In the genomic region with DNA sequence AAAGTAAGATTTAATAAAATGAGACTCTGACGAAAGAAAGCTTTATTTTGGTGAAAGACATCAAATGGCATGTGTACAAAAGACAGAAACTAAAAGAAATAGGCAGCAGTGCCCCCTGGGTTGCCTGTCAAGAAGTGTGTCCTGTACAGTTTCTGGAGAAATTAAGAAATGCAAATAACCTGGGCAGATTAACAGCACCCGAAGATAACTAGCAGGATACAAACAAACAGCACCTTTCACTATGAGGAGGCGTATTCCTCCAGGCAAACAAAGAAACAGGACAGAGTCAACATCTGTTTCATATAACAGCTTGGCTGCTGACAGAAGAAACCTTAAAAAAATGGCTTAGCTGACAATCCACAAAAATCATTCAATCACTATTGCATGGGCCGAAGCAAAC, we compare ENCODE assay signal across 12 cellular contexts.
DNase-seq lines count a peak whose midpoint lies in the region; ATAC-seq and TF ChIP-seq lines count a peak whose summit lies in the region.
"Had no signal": no experiment of that assay in that cellular context is flagged by ENCODE, and none has a peak within 500 bp of the region (broad histone marks: within the 10 kb centered on the region; RNA-seq: fewer than 3 reads in every experiment).

No MANE protein-coding gene starts in this region.

- H3K36me3 Mint-ChIP-seq in CD4-positive, alpha-beta T cell (ENCODE audit: low read depth) = peaks cover 19% of the 10 kb centered on the region

- TF ChIP-seq CTCF in BJ (IDR thresholded peaks at IDR 0.05; ENCODE audit: insufficient read depth, low read depth, low read length) (peak; percentile 39), coronary artery (IDR thresholded peaks at IDR 0.05) (no peak)
- no peak for TF ChIP-seq CTCF in CD4-positive, alpha-beta T cell (IDR thresholded peaks at IDR 0.05)

- H3K36me3 ChIP-seq in BJ (ENCODE audit: control insufficient read depth, insufficient read depth, low read length) = no peaks in the 10 kb centered on the region
- H3K36me3 ChIP-seq: left ventricle myocardium inferior, suprapubic skin had no signal

- H3K4me3 ChIP-seq in BJ (ENCODE audit: low read depth, low read length) (no peak overlapping the region), coronary artery (no peak overlapping the region)
- H3K4me3 ChIP-seq: left ventricle myocardium inferior, smooth muscle cell, suprapubic skin had no signal

- H3K4me1 Mint-ChIP-seq in CD4-positive, alpha-beta T cell (ENCODE audit: low read depth) = no peaks in the 10 kb centered on the region
- H3K4me1 Mint-ChIP-seq: activated naive CD8-positive, alpha-beta T cell treated with anti-CD3 and anti-CD28 coated beads, Interleukin-2, amount 50 U/mL, for 24 hours had no signal

- POLR2A ChIA-PET in BJ (lab: Charles Lee) = no interaction called here
- POLR2A ChIA-PET in CD4-positive, alpha-beta T cell (lab: Charles Lee) = no interaction called here

- no peaks in the 10 kb centered on the region for H3K27me3 Mint-ChIP-seq in CD4-positive, alpha-beta T cell
- H3K27me3 Mint-ChIP-seq: activated naive CD8-positive, alpha-beta T cell treated with anti-CD3 and anti-CD28 coated beads, Interleukin-2, amount 50 U/mL, for 24 hours had no signal

- H3K4me3 Mint-ChIP-seq in CD4-positive, alpha-beta T cell = no peak overlapping the region
- H3K4me3 Mint-ChIP-seq: activated naive CD8-positive, alpha-beta T cell treated with anti-CD3 and anti-CD28 coated beads, Interleukin-2, amount 50 U/mL, for 24 hours had no signal

- intact Hi-C loops in CD4-positive, alpha-beta T cell (cut with DNase I, micrococcal nuclease) = no loop called here

- DNase-seq in BJ (ENCODE audit: low read depth) (no peak), amniotic stem cell (lab: John Stamatoyannopoulos, UW) (peak; percentile 19), left kidney (ENCODE audit: low read depth, low spot score) (peak; percentile 26), coronary artery (ENCODE audit: low spot score) (no peak)
- DNase-seq in CD4-positive, alpha-beta T cell = no peak
- no peak for DNase-seq in activated CD4-positive, alpha-beta T cell treated with anti-CD3 and anti-CD28 coated beads for 48 hours
- DNase-seq: activated naive CD8-positive, alpha-beta T cell treated with anti-CD3 and anti-CD28 coated beads, Interleukin-2, amount 50 U/mL, for 24 hours; Kasumi-1; left ventricle myocardium inferior had no signal

- H3K27ac ChIP-seq in CD4-positive, alpha-beta T cell (ENCODE audit: low read depth, low read length) = no peak overlapping the region
- no peak overlapping the region for H3K27ac ChIP-seq in coronary artery
- H3K27ac ChIP-seq: suprapubic skin had no signal

- no peak overlapping the region for H3K27ac Mint-ChIP-seq in CD4-positive, alpha-beta T cell
- H3K27ac Mint-ChIP-seq: activated naive CD8-positive, alpha-beta T cell treated with anti-CD3 and anti-CD28 coated beads, Interleukin-2, amount 50 U/mL, for 24 hours had no signal

- peak; percentile 40 for ATAC-seq in HG02798 (IDR thresholded peaks at IDR 0.05; ENCODE audit: poor library complexity, unreplicated experiment)
- ATAC-seq in CD4-positive, alpha-beta T cell (ENCODE audit: poor library complexity) = no peak
- ATAC-seq: activated naive CD8-positive, alpha-beta T cell treated with anti-CD3 and anti-CD28 coated beads, Interleukin-2, amount 50 U/mL, for 24 hours had no signal

- H3K9me3 ChIP-seq in CD4-positive, alpha-beta T cell (ENCODE audit: control insufficient read depth, low read length) = no peaks in the 10 kb centered on the region
- H3K9me3 ChIP-seq: left ventricle myocardium inferior, suprapubic skin had no signal

- H3K9me3 Mint-ChIP-seq in CD4-positive, alpha-beta T cell = no peaks in the 10 kb centered on the region
- H3K9me3 Mint-ChIP-seq: activated naive CD8-positive, alpha-beta T cell treated with anti-CD3 and anti-CD28 coated beads, Interleukin-2, amount 50 U/mL, for 24 hours had no signal

- CTCF ChIA-PET in BJ (lab: Yijun Ruan, JAX) = interaction anchor here (0.9 to 1.1 kb wide), 2 partner anchors 9 to 12 kb away, joined by 4 read pairs; no protein-coding TSS in a partner anchor
- CTCF ChIA-PET in CD4-positive, alpha-beta T cell (lab: Charles Lee) = no interaction called here

- H3K27me3 ChIP-seq in BJ (ENCODE audit: control insufficient read depth, insufficient read depth, low read length) = no peaks in the 10 kb centered on the region
- no peaks in the 10 kb centered on the region for H3K27me3 ChIP-seq in CD4-positive, alpha-beta T cell (ENCODE audit: control insufficient read depth, insufficient read depth, low read length)
- H3K27me3 ChIP-seq: suprapubic skin had no signal

Comparison
In these comparisons a context has a peak if more than half of its experiments do, and no peak if none do; other contexts are left out.
1. DNase-seq: peak in amniotic stem cell (single experiment) and left kidney (single experiment); none in BJ (single experiment), CD4-positive, alpha-beta T cell (0 of 10), coronary artery (single experiment) and activated CD4-positive, alpha-beta T cell treated with anti-CD3 and anti-CD28 coated beads for 48 hours (single experiment).